ENCODE assay signal across 8 cellular contexts in the genomic region with DNA sequence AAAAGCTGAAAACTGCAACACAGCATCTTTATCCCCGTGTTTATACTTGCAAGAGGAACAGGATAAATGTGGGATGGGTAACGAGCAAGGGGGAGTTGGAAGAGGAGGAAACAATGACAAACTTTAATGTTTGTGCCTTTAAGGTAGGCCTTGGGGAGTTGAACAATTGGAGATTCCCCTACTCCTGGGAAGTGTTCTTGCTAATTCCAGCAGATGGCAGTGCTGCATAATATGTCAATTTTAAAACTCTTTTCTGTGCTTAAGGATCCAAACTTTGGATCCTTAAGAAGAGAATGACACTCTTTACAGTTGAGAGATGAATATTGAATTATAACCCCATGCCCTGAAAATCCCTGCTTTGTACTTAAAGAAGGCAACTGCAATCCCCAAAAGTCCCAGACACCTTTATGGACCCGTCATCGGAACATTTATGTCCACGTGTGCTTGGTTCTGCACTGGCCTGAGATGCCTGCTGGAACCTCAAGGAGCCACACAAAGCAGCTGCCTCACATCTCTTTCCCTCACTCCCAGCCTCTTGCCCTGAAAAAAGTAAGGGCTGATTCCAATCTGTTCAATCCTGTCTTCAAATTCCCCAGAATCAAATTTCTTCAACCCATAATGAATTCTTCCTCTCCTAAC. TPM values are rescaled to one million over a fixed set of nuclear protein-coding genes. Genes with fewer than 3 reads are reported as not detected.
DNase-seq lines count a peak whose midpoint lies in the region; ATAC-seq and TF ChIP-seq lines count a peak whose summit lies in the region.

No MANE protein-coding gene starts in this region.

- peak; percentile 70 for ATAC-seq in HG03175 (IDR thresholded peaks at IDR 0.05; ENCODE audit: unreplicated experiment)
- peak; percentile 58 to 72 for ATAC-seq in naive B cell (ENCODE audit: low read depth in 2 of 2)
- ATAC-seq in HG03457 (IDR thresholded peaks at IDR 0.05; ENCODE audit: unreplicated experiment) = no peak

- POLR2A ChIA-PET in activated CD4-positive, alpha-beta memory T cell treated with anti-CD3 and anti-CD28 coated beads, Interleukin-2, amount 10 ng/mL, durations not matched to agents 7 days and 5 days (lab: Charles Lee) = no interaction called here

- peaks cover 0 to 3% (median 0%) of the 10 kb centered on the region in 3 donors for H3K27me3 Mint-ChIP-seq in naive B cell
- H3K27me3 Mint-ChIP-seq in activated CD4-positive, alpha-beta memory T cell treated with anti-CD3 and anti-CD28 coated beads, Interleukin-2, amount 10 ng/mL, durations not matched to agents 7 days and 5 days = peaks cover 3% of the 10 kb centered on the region

- H3K36me3 Mint-ChIP-seq in naive B cell = peaks cover 0 to 5% of the 10 kb centered on the region in 2 donors
- peaks cover 20% of the 10 kb centered on the region for H3K36me3 Mint-ChIP-seq in activated CD4-positive, alpha-beta memory T cell treated with anti-CD3 and anti-CD28 coated beads, Interleukin-2, amount 10 ng/mL, durations not matched to agents 7 days and 5 days (ENCODE audit: low read depth)

- H3K27ac Mint-ChIP-seq in naive B cell = no peak overlapping the region
- H3K27ac Mint-ChIP-seq in activated CD4-positive, alpha-beta memory T cell treated with anti-CD3 and anti-CD28 coated beads, Interleukin-2, amount 10 ng/mL, durations not matched to agents 7 days and 5 days = no peak overlapping the region

- no peaks in the 10 kb centered on the region for H3K9me3 Mint-ChIP-seq in naive B cell
- H3K9me3 Mint-ChIP-seq in activated CD4-positive, alpha-beta memory T cell treated with anti-CD3 and anti-CD28 coated beads, Interleukin-2, amount 10 ng/mL, durations not matched to agents 7 days and 5 days = no peaks in the 10 kb centered on the region

- no peak for TF ChIP-seq POLR2A in erythroblast (IDR thresholded peaks at IDR 0.05; ENCODE audit: low read length)

- peak overlapping the region in 1 of 8 donors; percentile 9 for H3K4me3 Mint-ChIP-seq in naive B cell
- no peak overlapping the region for H3K4me3 Mint-ChIP-seq in activated CD4-positive, alpha-beta memory T cell treated with anti-CD3 and anti-CD28 coated beads, Interleukin-2, amount 10 ng/mL, durations not matched to agents 7 days and 5 days

- CTCF ChIA-PET in activated CD4-positive, alpha-beta memory T cell treated with anti-CD3 and anti-CD28 coated beads, Interleukin-2, amount 10 ng/mL, durations not matched to agents 7 days and 5 days (lab: Charles Lee) = no interaction called here

- H3K4me1 Mint-ChIP-seq in naive B cell = peaks cover 10 to 21% (median 11%) of the 10 kb centered on the region in 3 donors
- peaks cover 2% of the 10 kb centered on the region for H3K4me1 Mint-ChIP-seq in activated CD4-positive, alpha-beta memory T cell treated with anti-CD3 and anti-CD28 coated beads, Interleukin-2, amount 10 ng/mL, durations not matched to agents 7 days and 5 days

- DNase-seq in DMS 273 (lab: John Stamatoyannopoulos, UW; ENCODE audit: unreplicated experiment) (peak; percentile 57), DMS 273 treated with DMSO at 0.1 percent for 48 hours (lab: John Stamatoyannopoulos, UW) (no peak), RPMI8226 (peak; percentile 39), erythroblast (lab: John Stamatoyannopoulos, UW) (peak; percentile 49 to 64), naive B cell (peak; percentile 18)
- no peak for DNase-seq in activated CD4-positive, alpha-beta memory T cell treated with anti-CD3 and anti-CD28 coated beads, Interleukin-2, amount 10 ng/mL, durations not matched to agents 7 days and 5 days

RNA-seq across cellular contexts. Expression of a gene that starts 12.0 kb away (rescaled TPM):
- 10 to 100 TPM; 13.6 to 24.2 (median 21.4) TPM for polyA plus RNA-seq in naive B cell (ENCODE audit: low read depth in 6 of 6)
- 10 to 100 TPM; 44.0 to 45.1 TPM for total RNA-seq in activated CD4-positive, alpha-beta memory T cell treated with anti-CD3 and anti-CD28 coated beads, Interleukin-2, amount 10 ng/mL, durations not matched to agents 7 days and 5 days

RNA-seq across cellular contexts. Expression of a gene that starts 33.9 kb away (rescaled TPM):
- 1 to 10 TPM; 1.2 to 6.7 (median 3.1) TPM for polyA plus RNA-seq in naive B cell (ENCODE audit: low read depth in 6 of 6)
- 10 to 100 TPM; 69.8 to 71.6 TPM for total RNA-seq in activated CD4-positive, alpha-beta memory T cell treated with anti-CD3 and anti-CD28 coated beads, Interleukin-2, amount 10 ng/mL, durations not matched to agents 7 days and 5 days

RNA-seq across cellular contexts. Expression of a gene that starts 48.5 kb away (rescaled TPM):
- polyA plus RNA-seq in naive B cell (ENCODE audit: low read depth in 6 of 6) = under 1 TPM in 2 of 6 donors, not detected in 4; 0.12 to 0.15 TPM
- under 1 TPM in 1 of 2 experiments, not detected in 1; 0.15 TPM for total RNA-seq in activated CD4-positive, alpha-beta memory T cell treated with anti-CD3 and anti-CD28 coated beads, Interleukin-2, amount 10 ng/mL, durations not matched to agents 7 days and 5 days

Comparison
In these comparisons a context has a peak if more than half of its experiments do, and no peak if none do; other contexts are left out.
1. DNase-seq: peak in DMS 273 (single experiment), RPMI8226 (single experiment), erythroblast (2 of 2) and naive B cell (single experiment); none in DMS 273 treated with DMSO at 0.1 percent for 48 hours (single experiment) and activated CD4-positive, alpha-beta memory T cell treated with anti-CD3 and anti-CD28 coated beads, Interleukin-2, amount 10 ng/mL, durations not matched to agents 7 days and 5 days (single experiment).